ENCODE assay signal across 2 cellular contexts in the genomic region with DNA sequence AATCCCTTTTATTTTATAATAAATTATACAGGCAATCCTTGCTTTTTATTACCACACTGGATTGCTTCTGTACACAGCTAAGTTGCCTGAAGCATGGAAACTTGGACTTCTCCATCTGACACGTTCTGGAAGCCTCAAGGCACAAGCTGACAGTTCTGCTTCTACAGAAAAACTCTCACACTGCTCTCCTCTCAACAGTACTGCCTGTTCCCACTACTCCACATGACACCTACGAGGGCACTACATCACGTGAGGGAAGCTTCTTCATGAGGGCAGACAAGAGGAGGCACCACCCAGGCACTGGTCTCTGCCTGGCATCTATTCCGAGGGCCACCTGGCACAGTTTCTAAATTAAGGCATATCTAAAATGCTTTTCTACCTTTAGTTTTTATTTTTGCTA.
TF ChIP-seq lines count a peak whose summit lies in the region.

No MANE protein-coding gene starts in this region.

TF ChIP-seq in HepG2, 621 proteins besides CTCF, POLR2A, EP300 and RAD21:
- TF ChIP-seq CENPT (CRISPR knock-in tag; IDR thresholded peaks at IDR 0.05; ENCODE audit: low read depth), result no peak
- peak; percentile 94 for TF ChIP-seq RBM22 (optimal IDR thresholded peaks at IDR 0.05; ENCODE audit: low read length)

TF ChIP-seq in GM12878, 131 proteins besides CTCF, POLR2A, EP300 and RAD21:
- TF ChIP-seq STAT1 (conservative IDR thresholded peaks at IDR 0.05) (no peak), EZH2 (IDR thresholded peaks at IDR 0.05; ENCODE audit: borderline replicate concordance, control insufficient read depth, low read depth, low read length) (no peak), ZNF207 (IDR thresholded peaks at IDR 0.05; ENCODE audit: borderline replicate concordance) (no peak), EED (IDR thresholded peaks at IDR 0.05; ENCODE audit: low read depth) (no peak), NRF1 (conservative IDR thresholded peaks at IDR 0.05; ENCODE audit: low read depth, low read length) (no peak), SPI1 (IDR thresholded peaks at IDR 0.05; ENCODE audit: borderline replicate concordance, insufficient read depth, low read depth, low read length) (no peak), ATF7 (IDR thresholded peaks at IDR 0.05; ENCODE audit: low read depth) (no peak), PAX5 (IDR thresholded peaks at IDR 0.05; ENCODE audit: borderline replicate concordance, low read depth, low read length) (no peak)
- TF ChIP-seq, protein P1, sequence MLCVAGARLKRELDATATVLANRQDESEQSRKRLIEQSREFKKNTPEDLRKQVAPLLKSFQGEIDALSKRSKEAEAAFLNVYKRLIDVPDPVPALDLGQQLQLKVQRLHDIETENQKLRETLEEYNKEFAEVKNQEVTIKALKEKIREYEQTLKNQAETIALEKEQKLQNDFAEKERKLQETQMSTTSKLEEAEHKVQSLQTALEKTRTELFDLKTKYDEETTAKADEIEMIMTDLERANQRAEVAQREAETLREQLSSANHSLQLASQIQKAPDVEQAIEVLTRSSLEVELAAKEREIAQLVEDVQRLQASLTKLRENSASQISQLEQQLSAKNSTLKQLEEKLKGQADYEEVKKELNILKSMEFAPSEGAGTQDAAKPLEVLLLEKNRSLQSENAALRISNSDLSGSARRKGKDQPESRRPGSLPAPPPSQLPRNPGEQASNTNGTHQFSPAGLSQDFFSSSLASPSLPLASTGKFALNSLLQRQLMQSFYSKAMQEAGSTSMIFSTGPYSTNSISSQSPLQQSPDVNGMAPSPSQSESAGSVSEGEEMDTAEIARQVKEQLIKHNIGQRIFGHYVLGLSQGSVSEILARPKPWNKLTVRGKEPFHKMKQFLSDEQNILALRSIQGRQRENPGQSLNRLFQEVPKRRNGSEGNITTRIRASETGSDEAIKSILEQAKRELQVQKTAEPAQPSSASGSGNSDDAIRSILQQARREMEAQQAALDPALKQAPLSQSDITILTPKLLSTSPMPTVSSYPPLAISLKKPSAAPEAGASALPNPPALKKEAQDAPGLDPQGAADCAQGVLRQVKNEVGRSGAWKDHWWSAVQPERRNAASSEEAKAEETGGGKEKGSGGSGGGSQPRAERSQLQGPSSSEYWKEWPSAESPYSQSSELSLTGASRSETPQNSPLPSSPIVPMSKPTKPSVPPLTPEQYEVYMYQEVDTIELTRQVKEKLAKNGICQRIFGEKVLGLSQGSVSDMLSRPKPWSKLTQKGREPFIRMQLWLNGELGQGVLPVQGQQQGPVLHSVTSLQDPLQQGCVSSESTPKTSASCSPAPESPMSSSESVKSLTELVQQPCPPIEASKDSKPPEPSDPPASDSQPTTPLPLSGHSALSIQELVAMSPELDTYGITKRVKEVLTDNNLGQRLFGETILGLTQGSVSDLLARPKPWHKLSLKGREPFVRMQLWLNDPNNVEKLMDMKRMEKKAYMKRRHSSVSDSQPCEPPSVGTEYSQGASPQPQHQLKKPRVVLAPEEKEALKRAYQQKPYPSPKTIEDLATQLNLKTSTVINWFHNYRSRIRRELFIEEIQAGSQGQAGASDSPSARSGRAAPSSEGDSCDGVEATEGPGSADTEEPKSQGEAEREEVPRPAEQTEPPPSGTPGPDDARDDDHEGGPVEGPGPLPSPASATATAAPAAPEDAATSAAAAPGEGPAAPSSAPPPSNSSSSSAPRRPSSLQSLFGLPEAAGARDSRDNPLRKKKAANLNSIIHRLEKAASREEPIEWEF (IDR thresholded peaks at IDR 0.05; ENCODE audit: insufficient replicate concordance, low read depth, low read length), result no peak
- TF ChIP-seq, protein P2, sequence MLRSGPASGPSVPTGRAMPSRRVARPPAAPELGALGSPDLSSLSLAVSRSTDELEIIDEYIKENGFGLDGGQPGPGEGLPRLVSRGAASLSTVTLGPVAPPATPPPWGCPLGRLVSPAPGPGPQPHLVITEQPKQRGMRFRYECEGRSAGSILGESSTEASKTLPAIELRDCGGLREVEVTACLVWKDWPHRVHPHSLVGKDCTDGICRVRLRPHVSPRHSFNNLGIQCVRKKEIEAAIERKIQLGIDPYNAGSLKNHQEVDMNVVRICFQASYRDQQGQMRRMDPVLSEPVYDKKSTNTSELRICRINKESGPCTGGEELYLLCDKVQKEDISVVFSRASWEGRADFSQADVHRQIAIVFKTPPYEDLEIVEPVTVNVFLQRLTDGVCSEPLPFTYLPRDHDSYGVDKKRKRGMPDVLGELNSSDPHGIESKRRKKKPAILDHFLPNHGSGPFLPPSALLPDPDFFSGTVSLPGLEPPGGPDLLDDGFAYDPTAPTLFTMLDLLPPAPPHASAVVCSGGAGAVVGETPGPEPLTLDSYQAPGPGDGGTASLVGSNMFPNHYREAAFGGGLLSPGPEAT (IDR thresholded peaks at IDR 0.05; ENCODE audit: low read depth), result no peak
- TF ChIP-seq, protein P3, sequence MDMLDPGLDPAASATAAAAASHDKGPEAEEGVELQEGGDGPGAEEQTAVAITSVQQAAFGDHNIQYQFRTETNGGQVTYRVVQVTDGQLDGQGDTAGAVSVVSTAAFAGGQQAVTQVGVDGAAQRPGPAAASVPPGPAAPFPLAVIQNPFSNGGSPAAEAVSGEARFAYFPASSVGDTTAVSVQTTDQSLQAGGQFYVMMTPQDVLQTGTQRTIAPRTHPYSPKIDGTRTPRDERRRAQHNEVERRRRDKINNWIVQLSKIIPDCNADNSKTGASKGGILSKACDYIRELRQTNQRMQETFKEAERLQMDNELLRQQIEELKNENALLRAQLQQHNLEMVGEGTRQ (IDR thresholded peaks at IDR 0.05; ENCODE audit: borderline replicate concordance, low read depth, low read length), result no peak
